Comparison of ENCODE assay signal across 8 cellular contexts in genomic region chr11:130068986-130069683, GRCh38. TPM values are rescaled to one million over a fixed set of nuclear protein-coding genes. Genes with fewer than 3 reads are reported as not detected.
DNase-seq lines count a peak whose midpoint lies in the region; ATAC-seq and TF ChIP-seq lines count a peak whose summit lies in the region.

No MANE protein-coding gene starts in this region.

- CTCF ChIA-PET in PC-3 (lab: Charles Lee), result no interaction called here

- H3K27ac ChIP-seq in HL-60 (replicated peaks), result peak overlapping the region; percentile 77
- H3K27ac ChIP-seq in PC-3 (ENCODE audit: low read length), result peak overlapping the region; percentile 77
- peak overlapping the region; percentile 61 for H3K27ac ChIP-seq in foreskin keratinocyte
- H3K27ac ChIP-seq in neuronal stem cell (replicated peaks; ENCODE audit: low read length), result peak overlapping the region; percentile 50

- H2BK5ac ChIP-seq in neuronal stem cell (ENCODE audit: low read length), result peak overlapping the region; percentile 83

- H3K14ac ChIP-seq in neuronal stem cell (ENCODE audit: low read length), result peak overlapping the region; percentile 0

- peak; percentile 38 for ATAC-seq in GM21367 (IDR thresholded peaks at IDR 0.05; ENCODE audit: unreplicated experiment)
- ATAC-seq in PC-3, result peak; percentile 72
- ATAC-seq in foreskin keratinocyte, result peak; percentile 73

- no peak overlapping the region for H4K8ac ChIP-seq in neuronal stem cell (ENCODE audit: low read depth, low read length)

- TF ChIP-seq CTCF in HL-60 (IDR thresholded peaks at IDR 0.05; ENCODE audit: insufficient read depth, low read length), result no peak
- TF ChIP-seq CTCF in PC-3 (conservative IDR thresholded peaks at IDR 0.05; ENCODE audit: low read depth, low read length), result no peak
- TF ChIP-seq CTCF in foreskin keratinocyte (conservative IDR thresholded peaks at IDR 0.05), result peak; percentile 29
- TF ChIP-seq CTCF in GM13977 (IDR thresholded peaks at IDR 0.05; ENCODE audit: extremely low read depth, insufficient read depth, missing control alignments), result no peak

- H3K4ac ChIP-seq in neuronal stem cell (ENCODE audit: low read length), result no peak overlapping the region

- H2AK5ac ChIP-seq in neuronal stem cell (ENCODE audit: low read depth, low read length), result peak overlapping the region; percentile 71

- H3K79me2 ChIP-seq in PC-3 (ENCODE audit: low read length), result peaks cover 42% of the 10 kb centered on the region

- H3K36me3 ChIP-seq in PC-3 (ENCODE audit: low read depth, low read length) (no peaks in the 10 kb centered on the region), neuronal stem cell (replicated peaks in 1 of 2; ENCODE audit: control insufficient read depth in 2 of 2, insufficient read depth in 2 of 2, low read length in 2 of 2) (peaks cover 0 to 4% of the 10 kb centered on the region in 2 donors)

- TSS peak; percentile 64 for BruUV-seq in PC-3 (replicated peaks; lab: Mats Ljungman, UMichigan)

- DNase-seq in DMS114 treated with DMSO at 0.1 percent for 48 hours (lab: John Stamatoyannopoulos, UW; ENCODE audit: unreplicated experiment) (peak; percentile 28), HL-60 (ENCODE audit: low read depth in 1 of 2, low spot score in 1 of 2) (peak in 1 of 2 experiments; percentile 56), PC-3 (peak; percentile 97), activated gamma-delta T cell treated with Interleukin-2 at 50 U/mL for 16 hours (peak; percentile 47), foreskin keratinocyte (peak; percentile 74 to 85), neuronal stem cell (ENCODE audit: low spot score) (no peak), GM13977 (ENCODE audit: low spot score) (no peak)

- H3K9me3 ChIP-seq in PC-3 (ENCODE audit: low read length), result no peaks in the 10 kb centered on the region
- no peaks in the 10 kb centered on the region for H3K9me3 ChIP-seq in neuronal stem cell (replicated peaks in 1 of 2; ENCODE audit: control insufficient read depth in 2 of 2, insufficient read depth in 1 of 2, low read depth in 1 of 2, low read length in 2 of 2)

- in situ Hi-C loops in GM13977 (cut with MboI; ENCODE audit: low pct_unique_long_range_greater_than_20kb, low sequenced_read_pairs, unreplicated experiment), result no loop called here

- peak overlapping the region; percentile 87 for H3K23ac ChIP-seq in neuronal stem cell (ENCODE audit: low read depth, low read length, poor library complexity)

- H3K9ac ChIP-seq in PC-3 (ENCODE audit: low read length) (peak overlapping the region; percentile 79), neuronal stem cell (ENCODE audit: low read depth, low read length, poor library complexity) (peak overlapping the region; percentile 94)

- no peak overlapping the region for H2BK15ac ChIP-seq in neuronal stem cell (ENCODE audit: low read length)

- H3K4me3 ChIP-seq in HL-60 (replicated peaks; ENCODE audit: insufficient read depth, low read length) (peak overlapping the region; percentile 75), PC-3 (ENCODE audit: low read length) (peak overlapping the region; percentile 78), neuronal stem cell (ENCODE audit: low read length in 2 of 2) (peak overlapping the region; percentile 83 to 95)

- intact Hi-C loops in PC-3 (cut with micrococcal nuclease), result loop anchor here (1.0 kb wide), 2 partner anchors 55 to 66 kb away; no protein-coding TSS in a partner anchor

- no peaks in the 10 kb centered on the region for H3F3A ChIP-seq in PC-3 (ENCODE audit: low read length, unreplicated experiment)

- H3K4me1 ChIP-seq in PC-3 (ENCODE audit: insufficient read depth, low read length), result peaks cover 22% of the 10 kb centered on the region
- H3K4me1 ChIP-seq in foreskin keratinocyte, result peaks cover 9% of the 10 kb centered on the region
- peaks cover 3 to 13% of the 10 kb centered on the region in 2 donors for H3K4me1 ChIP-seq in neuronal stem cell (ENCODE audit: control insufficient read depth in 2 of 2, insufficient read depth in 1 of 2, low read depth in 1 of 2, low read length in 2 of 2)

- H3K27me3 ChIP-seq in HL-60 (ENCODE audit: insufficient read depth, poor library complexity, severe bottlenecking), result no peaks in the 10 kb centered on the region
- H3K27me3 ChIP-seq in PC-3 (ENCODE audit: low read length), result no peaks in the 10 kb centered on the region
- no peaks in the 10 kb centered on the region for H3K27me3 ChIP-seq in foreskin keratinocyte
- peaks cover 0 to 4% (median 0%) of the 10 kb centered on the region in 3 experiments for H3K27me3 ChIP-seq in neuronal stem cell (ENCODE audit: control insufficient read depth in 3 of 3, insufficient read depth in 3 of 3, low read depth in 1 of 3, low read length in 3 of 3)

- no peak overlapping the region for H2BK120ac ChIP-seq in neuronal stem cell (ENCODE audit: low read depth, low read length)

- peaks cover 6% of the 10 kb centered on the region for H3K79me1 ChIP-seq in neuronal stem cell (ENCODE audit: low read depth, low read length)

- POLR2A ChIA-PET in PC-3 (lab: Charles Lee; ENCODE audit: unreplicated experiment), result interaction anchor here (1.0 kb wide), 1 partner anchor 55 kb away, joined by 3 read pairs; no protein-coding TSS in a partner anchor

- no peaks in the 10 kb centered on the region for H3K9me2 ChIP-seq in PC-3 (replicated peaks; ENCODE audit: low read length)

- H2BK12ac ChIP-seq in neuronal stem cell (ENCODE audit: low read length), result no peak overlapping the region

- WGBS in neuronal stem cell (ENCODE audit: extremely low coverage in 2 of 2, insufficient read length in 2 of 2, insufficient replicate concordance in 1 of 2), 2 donors, result no CpG with 5 or more reads among the region's 56 CpGs

- H3K18ac ChIP-seq in neuronal stem cell (ENCODE audit: low read length), result peak overlapping the region; percentile 92

- H2AFZ ChIP-seq in PC-3 (ENCODE audit: low read length) (peak overlapping the region; percentile 93), neuronal stem cell (ENCODE audit: low read length) (peak overlapping the region; percentile 95)

- peak overlapping the region; percentile 56 for H4K91ac ChIP-seq in neuronal stem cell (ENCODE audit: low read depth, low read length, poor library complexity)

- peaks cover 25% of the 10 kb centered on the region for H4K20me1 ChIP-seq in PC-3 (ENCODE audit: low read length)

- peak overlapping the region; percentile 96 for H3K4me2 ChIP-seq in PC-3 (ENCODE audit: low read length)
- H3K4me2 ChIP-seq in neuronal stem cell (ENCODE audit: insufficient read depth, low read length, poor library complexity, severe bottlenecking), result peak overlapping the region; percentile 96

RNA-seq across cellular contexts. Expression of gene APLP2, which starts 0.6 kb away (rescaled TPM):
- total RNA-seq in PC-3 (2014; rRNA removed) (345 and 371 TPM in 2 replicates), foreskin keratinocyte (286 and 312 TPM in 2 replicates)
- polyA plus RNA-seq in foreskin keratinocyte, result 173 and 203 TPM in 2 replicates
- 210 TPM for polyA plus RNA-seq in neuronal stem cell (2013, experiment 1 of 2)
- polyA plus RNA-seq in neuronal stem cell (2013, experiment 2 of 2), result 208 TPM

Comparison
In these comparisons a context has a peak if more than half of its experiments do, and no peak if none do; other contexts are left out.
1. DNase-seq: peak in DMS114 treated with DMSO at 0.1 percent for 48 hours (single experiment), PC-3 (single experiment), activated gamma-delta T cell treated with Interleukin-2 at 50 U/mL for 16 hours (single experiment) and foreskin keratinocyte (2 of 2); none in neuronal stem cell (single experiment) and GM13977 (single experiment).
2. Peak in every context shown above with its lines, with median percentiles within 50 percentile points of each other: ATAC-seq, H3K27ac ChIP-seq and H3K4me3 ChIP-seq.